In the genomic region with DNA sequence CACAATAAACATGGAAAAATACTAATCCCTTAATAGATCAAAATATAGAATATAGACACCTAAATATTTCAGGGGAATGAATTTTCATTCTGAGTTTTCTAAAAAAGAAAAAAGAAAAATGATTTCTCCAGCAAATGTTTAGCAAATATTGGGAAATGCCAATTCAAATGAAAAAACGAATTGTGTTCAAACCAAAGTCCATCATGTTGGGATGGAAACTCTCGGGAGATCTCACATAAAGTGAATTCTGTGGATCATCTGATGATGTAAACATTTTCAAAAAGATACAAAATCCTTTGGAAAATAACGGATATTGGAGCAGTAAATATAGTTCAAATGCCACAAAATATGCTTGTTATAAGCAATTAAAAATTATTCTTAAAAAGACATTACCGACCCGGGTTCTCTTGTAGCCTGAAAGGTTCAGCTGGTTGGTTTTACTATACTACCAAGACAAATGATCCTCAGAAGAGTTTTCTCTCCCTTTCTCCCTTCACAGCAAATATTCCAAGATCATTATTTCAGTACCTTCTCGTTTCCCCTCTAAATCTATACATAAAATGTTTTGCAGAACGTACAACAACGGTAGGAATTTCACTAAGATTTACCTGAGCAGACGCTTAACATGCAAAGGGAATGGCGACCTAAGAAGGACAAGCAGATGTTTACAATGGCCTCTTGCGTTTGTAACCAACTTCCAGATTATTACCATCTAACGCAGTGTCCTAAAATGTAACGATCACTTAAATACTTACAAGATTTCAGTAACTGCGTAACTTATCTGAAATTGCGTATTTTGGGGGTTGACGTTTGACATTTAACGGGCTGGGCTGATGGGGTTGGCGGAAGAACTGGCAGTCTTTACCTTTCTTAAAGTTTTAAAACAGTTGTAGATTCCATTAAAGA, we compare ENCODE assay signal across 18 cellular contexts. TPM values are rescaled to one million over a fixed set of nuclear protein-coding genes. Genes with fewer than 3 reads are reported as not detected.
A peak's percentile ranks its signal among the peaks of the same experiment; 100 is the strongest.
DNase-seq lines count a peak whose midpoint lies in the region; TF ChIP-seq lines count a peak whose summit lies in the region.
"Had no signal": no experiment of that assay in that cellular context is flagged by ENCODE, and none has a peak within 500 bp of the region (broad histone marks: within the 10 kb centered on the region; RNA-seq: fewer than 3 reads in every experiment).

No MANE protein-coding gene starts in this region.

- no peaks in the 10 kb centered on the region for H3K36me3 Mint-ChIP-seq in IgD-negative memory B cell
- H3K36me3 Mint-ChIP-seq: immature natural killer cell had no signal

- H3K4me3 Mint-ChIP-seq in IgD-negative memory B cell: peak overlapping the region in 1 of 4 donors; percentile 52

- no peaks in the 10 kb centered on the region for H3K9me2 ChIP-seq in hepatocyte (replicated peaks; ENCODE audit: insufficient read depth)

- WGBS in hepatocyte (ENCODE audit: low lambda C conversion rate, missing lambda C conversion rate): 19% methylated on average over 18 of the region's 18 CpGs
- WGBS in tibial nerve, 2 donors: 29 to 40% methylated on average over 18 of the region's 18 CpGs

- H3K9me3 ChIP-seq in hepatocyte (ENCODE audit: low read depth) (no peaks in the 10 kb centered on the region), tibial nerve (no peaks in the 10 kb centered on the region)
- H3K9me3 ChIP-seq: uterus had no signal

- H3K4me3 ChIP-seq in AG09309 (ENCODE audit: control insufficient read depth, low read depth, low read length): peak overlapping the region; percentile 79
- H3K4me3 ChIP-seq in hepatocyte: peak overlapping the region; percentile 25
- no peak overlapping the region for H3K4me3 ChIP-seq in tibial nerve

- peaks cover 36% of the 10 kb centered on the region for H4K20me1 ChIP-seq in hepatocyte (ENCODE audit: insufficient read depth, poor library complexity, severe bottlenecking)

- peaks cover 85% of the 10 kb centered on the region for H3K79me2 ChIP-seq in hepatocyte

- H3K4me1 ChIP-seq in hepatocyte (ENCODE audit: insufficient read depth) (peaks cover 5% of the 10 kb centered on the region), tibial nerve (peaks cover 0 to 58% (median 28%) of the 10 kb centered on the region in 4 donors)

- no peak for TF ChIP-seq POLR2A in tibial nerve (IDR thresholded peaks at IDR 0.05)

- TF ChIP-seq CTCF in AG09309 (IDR thresholded peaks at IDR 0.05; ENCODE audit: control insufficient read depth, insufficient read depth, low read depth, low read length, missing control alignments): no peak
- TF ChIP-seq CTCF in hepatocyte (IDR thresholded peaks at IDR 0.05; ENCODE audit: poor library complexity): no peak
- no peak for TF ChIP-seq CTCF in tibial nerve (IDR thresholded peaks at IDR 0.05)

- DNase-seq in AG09309 (ENCODE audit: low read depth) (no peak), hepatocyte (ENCODE audit: low spot score) (no peak), SW 1271 (lab: John Stamatoyannopoulos, UW) (no peak), NCI-H2196 treated with DMSO at 0.1 percent for 48 hours (lab: John Stamatoyannopoulos, UW; ENCODE audit: unreplicated experiment) (no peak), tibial nerve (ENCODE audit: low spot score in 2 of 2) (no peak)
- DNase-seq: activated CD4-positive, alpha-beta T cell treated with anti-CD3 and anti-CD28 coated beads, Interleukin-2, amount 50 U/mL, for 4 hours; activated gamma-delta T cell; DMS153; immature natural killer cell; NCI-H146; stimulated activated CD4-positive, alpha-beta T cell treated with anti-CD3 and anti-CD28 coated beads, Interleukin-2, amount 100 ng/mL, for 48 hours; T-helper 2 cell; uterus had no signal

- H3K36me3 ChIP-seq in hepatocyte (replicated peaks; ENCODE audit: insufficient read depth, low read depth) (no peaks in the 10 kb centered on the region), tibial nerve (no peaks in the 10 kb centered on the region)
- H3K36me3 ChIP-seq: uterus had no signal

- peak overlapping the region; percentile 96 for H3K4me2 ChIP-seq in hepatocyte
- H3K4me2 ChIP-seq: KMS-11 had no signal

- no peak overlapping the region for H2AFZ ChIP-seq in hepatocyte

- H3K9me3 Mint-ChIP-seq in IgD-negative memory B cell: peaks cover 0 to 5% (median 0%) of the 10 kb centered on the region in 3 donors
- H3K9me3 Mint-ChIP-seq: immature natural killer cell had no signal

- H3K27ac Mint-ChIP-seq in IgD-negative memory B cell: peak overlapping the region; percentile 59 to 91 (median 85)

- H3K4me1 Mint-ChIP-seq in IgD-negative memory B cell: peaks cover 13 to 25% (median 18%) of the 10 kb centered on the region in 3 donors

- peaks cover 72% of the 10 kb centered on the region for H3K27me3 Mint-ChIP-seq in IgD-negative memory B cell

- H3K27ac ChIP-seq in hepatocyte (peak overlapping the region; percentile 6), tibial nerve (no peak overlapping the region)
- H3K27ac ChIP-seq: KMS-11 had no signal

- H3K27me3 ChIP-seq in hepatocyte (peaks cover 80% of the 10 kb centered on the region), tibial nerve (peaks cover 7 to 87% of the 10 kb centered on the region in 2 donors)

- no peak for TF ChIP-seq EP300 in tibial nerve (IDR thresholded peaks at IDR 0.05)

RNA-seq across cellular contexts. Expression of a gene that starts 2.5 kb away (rescaled TPM):
- not detected for polyA plus RNA-seq in IgD-negative memory B cell
- 13.0 and 14.2 TPM in 2 replicates for total RNA-seq in hepatocyte
- polyA plus RNA-seq in hepatocyte: 6.1 and 6.2 TPM in 2 replicates
- 1 to 10 TPM in 1 of 4 donors, under 1 TPM in 3; 0.63 to 1.5 (median 0.72) TPM for total RNA-seq in tibial nerve
- total RNA-seq: astrocyte, dermis microvascular lymphatic vessel endothelial cell, pulmonary artery endothelial cell had no signal
- polyA plus RNA-seq: immature natural killer cell had no signal

RNA-seq across cellular contexts. Expression of a gene that starts 12.4 kb away (rescaled TPM):
- polyA plus RNA-seq in IgD-negative memory B cell (not detected), hepatocyte (5.4 and 7.6 TPM in 2 replicates)
- total RNA-seq in hepatocyte (6.4 and 9.6 TPM in 2 replicates), tibial nerve (10 to 100 TPM in 2 of 4 donors, 1 to 10 TPM in 2; 5.0 to 13.2 (median 9.5) TPM)
- total RNA-seq: astrocyte, pulmonary artery endothelial cell had no signal
- polyA plus RNA-seq: immature natural killer cell had no signal

RNA-seq across cellular contexts. Expression of a gene that starts 23.3 kb away (rescaled TPM):
- polyA plus RNA-seq in IgD-negative memory B cell: 0.70 TPM
- 9.9 and 15.1 TPM in 2 replicates for total RNA-seq in hepatocyte
- 7.7 and 8.1 TPM in 2 replicates for polyA plus RNA-seq in hepatocyte
- total RNA-seq in tibial nerve: 10 to 100 TPM; 19.0 to 34.1 (median 24.9) TPM
- total RNA-seq: astrocyte had no signal

RNA-seq across cellular contexts. Expression of a gene that starts 32.1 kb away (rescaled TPM):
- polyA plus RNA-seq in IgD-negative memory B cell: 0.20 TPM
- 3.6 and 5.9 TPM in 2 replicates for total RNA-seq in hepatocyte
- polyA plus RNA-seq in hepatocyte: 3.5 and 4.4 TPM in 2 replicates
- total RNA-seq in tibial nerve: 10 to 100 TPM; 10.5 to 13.8 (median 12.7) TPM
- total RNA-seq: astrocyte had no signal

RNA-seq across cellular contexts. Expression of a gene that starts 40.9 kb away (rescaled TPM):
- polyA plus RNA-seq in IgD-negative memory B cell (1.0 TPM), hepatocyte (1.0 TPM in 1 of 2 replicates, not detected in the other)
- total RNA-seq in hepatocyte (0.32 and 0.83 TPM in 2 replicates), tibial nerve (10 to 100 TPM in 2 of 4 donors, 1 to 10 TPM in 2; 8.7 to 16.9 (median 11.3) TPM)
- total RNA-seq: astrocyte had no signal

Comparison
In these comparisons a context has a peak if more than half of its experiments do, and no peak if none do; other contexts are left out.
1. H3K4me3 ChIP-seq: peak in AG09309 (single experiment) and hepatocyte (single experiment); none in tibial nerve (0 of 4).